In the genomic region with DNA sequence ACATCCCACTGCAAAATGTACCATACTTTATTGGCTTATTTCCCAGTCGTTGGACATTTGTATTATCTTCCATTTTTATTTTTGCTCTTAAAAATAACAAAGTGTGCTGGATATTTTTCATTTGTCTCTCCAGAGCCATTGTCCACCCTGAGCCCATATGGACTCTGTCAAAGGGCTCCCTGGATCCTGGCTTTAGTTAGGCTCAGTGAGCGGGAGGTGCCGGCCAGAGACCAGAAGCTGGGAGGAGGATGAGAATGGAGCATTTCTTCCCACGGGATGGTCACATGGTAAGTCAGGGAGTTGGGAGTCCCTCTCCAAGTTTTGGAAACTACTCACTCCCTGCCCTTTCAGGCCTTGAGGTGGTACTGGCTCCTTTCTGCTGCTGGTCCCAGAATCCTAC, we compare ENCODE assay signal across 35 cellular contexts.
"Had no signal": no experiment of that assay in that cellular context is flagged by ENCODE, and none has a peak within 500 bp of the region (broad histone marks: within the 10 kb centered on the region; RNA-seq: fewer than 3 reads in every experiment).

No MANE protein-coding gene starts in this region.

- H3K4me2 ChIP-seq: PC-9 had no signal

- ATAC-seq: activated CD8-positive, alpha-beta memory T cell treated with anti-CD3 and anti-CD28 coated beads, Interleukin-2, amount 10 ng/mL, durations not matched to agents 7 days and 5 days had no signal

- FAIRE-seq: RCC 7860 had no signal

- H3K4me1 ChIP-seq: SJCRH30 had no signal

- H3K27ac ChIP-seq: brain microvascular endothelial cell, cardiac muscle cell, PC-9, RWPE1, SJCRH30, SK-N-MC, WERI-Rb-1 had no signal

- DNase-seq: activated CD4-positive, alpha-beta memory T cell treated with anti-CD3 and anti-CD28 coated beads, Interleukin-2, amount 10 ng/mL, durations not matched to agents 7 days and 5 days; activated CD4-positive, alpha-beta T cell treated with anti-CD3 and anti-CD28 coated beads for 1 hour; activated CD4-positive, alpha-beta T cell treated with anti-CD3 and anti-CD28 coated beads for 48 hours; activated CD4-positive, CD25-positive, alpha-beta regulatory T cell; activated CD8-positive, alpha-beta memory T cell treated with anti-CD3 and anti-CD28 coated beads for 24 hours; activated CD8-positive, alpha-beta memory T cell treated with anti-CD3 and anti-CD28 coated beads, Interleukin-2, amount 10 ng/mL, durations not matched to agents 7 days and 5 days; activated CD8-positive, alpha-beta memory T cell treated with anti-CD3 and anti-CD28 coated beads, Interleukin-2, amount 50 U/mL, for 48 hours; activated effector memory CD4-positive, alpha-beta T cell treated with anti-CD3 and anti-CD28 coated beads, Interleukin-2, amount 50 U/mL, for 16 hours; activated naive CD4-positive, alpha-beta T cell; activated naive CD4-positive, alpha-beta T cell treated with anti-CD3 and anti-CD28 coated beads, Interleukin-2, amount 50 U/mL, for 16 hours; activated naive CD8-positive, alpha-beta T cell treated with anti-CD3 and anti-CD28 coated beads for 36 hours; activated T-cell treated with anti-CD3 and anti-CD28 coated beads, Interleukin-2, amount 50 U/mL, for 48 hours; amniotic stem cell; aorta; brain microvascular endothelial cell; NCI-H1092 treated with DMSO at 0.1 percent for 48 hours; NCI-H1417; NCI-H146; NCI-H187; NCI-H2029 treated with DMSO at 0.1 percent for 48 hours; NCI-H2107; NCI-H2171; NCI-H510A; NCI-H526; NCI-H748 treated with DMSO at 0.1 percent for 48 hours; NK-92 treated with Interleukin-12 subunit alpha and Interleukin-12 subunit beta, amount 100 ng/mL, for 24 hours; PC-9; SHP77; SJCRH30; T1000; WERI-Rb-1 had no signal

- H2AFZ ChIP-seq: PC-9 had no signal

- H3K36me3 ChIP-seq: brain microvascular endothelial cell, cardiac muscle cell, SJCRH30, WERI-Rb-1 had no signal

- H3K27me3 ChIP-seq: brain microvascular endothelial cell, cardiac muscle cell, SJCRH30 had no signal

- H3K9me3 ChIP-seq: SJCRH30 had no signal

- H3K4me3 ChIP-seq: cardiac muscle cell, PC-9, SJCRH30, SK-N-MC had no signal
